14 cellular contexts compared by ENCODE assay signal in genomic region chr4:168812806-168813205, GRCh38.
DNase-seq lines count a peak whose midpoint lies in the region; ATAC-seq and TF ChIP-seq lines count a peak whose summit lies in the region.
"Had no signal": no experiment of that assay in that cellular context is flagged by ENCODE, and none has a peak within 500 bp of the region (broad histone marks: within the 10 kb centered on the region; RNA-seq: fewer than 3 reads in every experiment).

No MANE protein-coding gene starts in this region.

- DNase-seq in EL (peak; percentile 41), mesenchymal stem cell (no peak), CD14-positive monocyte (ENCODE audit: low spot score) (no peak), OCI-M1 (lab: John Stamatoyannopoulos, UW) (no peak), SW480 (ENCODE audit: low spot score) (no peak)
- DNase-seq: activated CD4-positive, alpha-beta memory T cell treated with anti-CD3 and anti-CD28 coated beads, Interleukin-2, amount 10 ng/mL, durations not matched to agents 7 days and 5 days; Calu3; NCI-H2107 had no signal

- H3K23ac ChIP-seq in mesenchymal stem cell (ENCODE audit: low read length in 2 of 2), result no peak overlapping the region

- no peak overlapping the region for H2BK120ac ChIP-seq in mesenchymal stem cell (ENCODE audit: low read depth, low read length)

- no peak overlapping the region for H3K4me3 Mint-ChIP-seq in brain
- H3K4me3 Mint-ChIP-seq in CD14-positive monocyte, result no peak overlapping the region
- H3K4me3 Mint-ChIP-seq: activated CD4-positive, alpha-beta memory T cell treated with anti-CD3 and anti-CD28 coated beads, Interleukin-2, amount 10 ng/mL, durations not matched to agents 7 days and 5 days; stimulated activated memory B cell treated with anti-CD40 and anti-IgM and Interleukin-4, amounts not matched to agents 10 μg/mL and 1 μg/mL and 100 μg/mL, for 72 hours had no signal

- no peak overlapping the region for H4K91ac ChIP-seq in mesenchymal stem cell (ENCODE audit: low read length)

- H3K27ac ChIP-seq in mesenchymal stem cell (ENCODE audit: low read length, poor library complexity, severe bottlenecking), result peak overlapping the region; percentile 79

- intact Hi-C loops in CD14-positive monocyte (cut with micrococcal nuclease), result no loop called here

- peaks cover 51% of the 10 kb centered on the region for H3K4me1 Mint-ChIP-seq in brain
- H3K4me1 Mint-ChIP-seq in CD14-positive monocyte, result peaks cover 15% of the 10 kb centered on the region
- H3K4me1 Mint-ChIP-seq: stimulated activated memory B cell treated with anti-CD40 and anti-IgM and Interleukin-4, amounts not matched to agents 10 μg/mL and 1 μg/mL and 100 μg/mL, for 72 hours had no signal

- H3K36me3 Mint-ChIP-seq in brain (no peaks in the 10 kb centered on the region), CD14-positive monocyte (no peaks in the 10 kb centered on the region)
- H3K36me3 Mint-ChIP-seq: stimulated activated memory B cell treated with anti-CD40 and anti-IgM and Interleukin-4, amounts not matched to agents 10 μg/mL and 1 μg/mL and 100 μg/mL, for 72 hours had no signal

- H3K36me3 ChIP-seq in mesenchymal stem cell (ENCODE audit: control insufficient read depth in 1 of 2, insufficient read depth in 2 of 2, low read depth in 1 of 2, low read length in 2 of 2), result no peaks in the 10 kb centered on the region
- H3K36me3 ChIP-seq in skeletal muscle satellite cell (ENCODE audit: insufficient read depth, low read length), result peaks cover 7% of the 10 kb centered on the region

- H2BK5ac ChIP-seq in mesenchymal stem cell (ENCODE audit: low read depth, low read length, poor library complexity, severe bottlenecking), result no peak overlapping the region

- 37% methylated on average over 3 of the region's 6 CpGs for WGBS in mesenchymal stem cell

- no peak overlapping the region for H3K4ac ChIP-seq in mesenchymal stem cell (ENCODE audit: low read depth in 1 of 2, low read length in 2 of 2)

- H3K9me3 Mint-ChIP-seq in brain (no peaks in the 10 kb centered on the region), CD14-positive monocyte (peaks cover 0 to 1% (median 0%) of the 10 kb centered on the region in 7 donors)
- H3K9me3 Mint-ChIP-seq: activated CD4-positive, alpha-beta memory T cell treated with anti-CD3 and anti-CD28 coated beads, Interleukin-2, amount 10 ng/mL, durations not matched to agents 7 days and 5 days; activated T-helper 2 cell treated with anti-CD3 and anti-CD28 coated beads, Interferon-gamma antibody, Interleukin-2, Interleukin-4, amounts not matched to agents 10 μg/mL and 5 μg/mL and 100 μg/mL, durations not matched to agents 14 hours and 24 hours and 36 hours; stimulated activated memory B cell treated with anti-CD40 and anti-IgM and Interleukin-4, amounts not matched to agents 10 μg/mL and 1 μg/mL and 100 μg/mL, for 72 hours had no signal

- H3K27ac Mint-ChIP-seq in brain, result peak overlapping the region in 4 of 5 experiments; percentile 32 to 77 (median 46)
- H3K27ac Mint-ChIP-seq in CD14-positive monocyte, result no peak overlapping the region
- H3K27ac Mint-ChIP-seq: activated CD4-positive, alpha-beta memory T cell treated with anti-CD3 and anti-CD28 coated beads, Interleukin-2, amount 10 ng/mL, durations not matched to agents 7 days and 5 days; activated T-helper 2 cell treated with anti-CD3 and anti-CD28 coated beads, Interferon-gamma antibody, Interleukin-2, Interleukin-4, amounts not matched to agents 10 μg/mL and 5 μg/mL and 100 μg/mL, durations not matched to agents 14 hours and 24 hours and 36 hours; stimulated activated memory B cell treated with anti-CD40 and anti-IgM and Interleukin-4, amounts not matched to agents 10 μg/mL and 1 μg/mL and 100 μg/mL, for 72 hours had no signal

- H3K27me3 ChIP-seq in mesenchymal stem cell (ENCODE audit: control insufficient read depth in 1 of 2, insufficient read depth in 1 of 2, low read length in 2 of 2) (no peaks in the 10 kb centered on the region), skeletal muscle satellite cell (ENCODE audit: control insufficient read depth, insufficient read depth, low read length) (no peaks in the 10 kb centered on the region)

- no peak overlapping the region for H3K18ac ChIP-seq in mesenchymal stem cell (ENCODE audit: low read depth in 1 of 2, low read length in 2 of 2)

- H3K4me2 ChIP-seq in mesenchymal stem cell (ENCODE audit: low read length, poor library complexity, severe bottlenecking) (no peak overlapping the region), skeletal muscle satellite cell (ENCODE audit: low read length) (peak overlapping the region; percentile 48)

- H3K9ac ChIP-seq in mesenchymal stem cell (ENCODE audit: low read length), result no peak overlapping the region
- peak overlapping the region; percentile 55 for H3K9ac ChIP-seq in skeletal muscle satellite cell (ENCODE audit: low read depth, low read length)

- H3K14ac ChIP-seq in mesenchymal stem cell (ENCODE audit: low read length in 2 of 2), result no peak overlapping the region

- peaks cover 4% of the 10 kb centered on the region for H3K4me1 ChIP-seq in mesenchymal stem cell (ENCODE audit: control insufficient read depth, insufficient read depth, low read depth, low read length)
- H3K4me1 ChIP-seq in skeletal muscle satellite cell (ENCODE audit: control insufficient read depth, insufficient read depth, low read length), result peaks cover 53% of the 10 kb centered on the region

- no peak overlapping the region for H3K4me3 ChIP-seq in mesenchymal stem cell (ENCODE audit: insufficient read depth in 1 of 2, low read depth in 1 of 2, low read length in 2 of 2)
- H3K4me3 ChIP-seq in skeletal muscle satellite cell (ENCODE audit: low read length), result no peak overlapping the region

- H2BK15ac ChIP-seq in mesenchymal stem cell (ENCODE audit: low read depth, poor library complexity, severe bottlenecking), result no peak overlapping the region

- peaks cover 3% of the 10 kb centered on the region for H3K27me3 Mint-ChIP-seq in brain
- H3K27me3 Mint-ChIP-seq in CD14-positive monocyte (ENCODE audit: low read depth in 3 of 3), result peaks cover 0 to 6% (median 3%) of the 10 kb centered on the region in 3 donors

- no peak overlapping the region for H2AFZ ChIP-seq in mesenchymal stem cell (ENCODE audit: low read depth, low read length)

- TF ChIP-seq CTCF in brain (conservative IDR thresholded peaks at IDR 0.05), result no peak
- no peak for TF ChIP-seq CTCF in CD14-positive monocyte (IDR thresholded peaks at IDR 0.05)

- no peaks in the 10 kb centered on the region for H3K79me1 ChIP-seq in mesenchymal stem cell (replicated peaks; ENCODE audit: low read length, poor library complexity, severe bottlenecking)

- no peak for ATAC-seq in HG02798 (IDR thresholded peaks at IDR 0.05; ENCODE audit: poor library complexity, unreplicated experiment)
- ATAC-seq: sciatic nerve; stimulated activated memory B cell treated with anti-CD40 and anti-IgM and Interleukin-4, amounts not matched to agents 10 μg/mL and 1 μg/mL and 100 μg/mL, for 72 hours had no signal

- H2BK12ac ChIP-seq in mesenchymal stem cell (ENCODE audit: low read length in 2 of 2), result no peak overlapping the region

- no peaks in the 10 kb centered on the region for H3K9me3 ChIP-seq in mesenchymal stem cell (ENCODE audit: control insufficient read depth, low read length)
- H3K9me3 ChIP-seq in skeletal muscle satellite cell (replicated peaks; ENCODE audit: low read length), result no peaks in the 10 kb centered on the region

- no peak overlapping the region for H4K8ac ChIP-seq in mesenchymal stem cell (ENCODE audit: low read length)

- H2AK5ac ChIP-seq in mesenchymal stem cell (ENCODE audit: low read length, severe bottlenecking), result no peak overlapping the region

Comparison
In these comparisons a context has a peak if more than half of its experiments do, and no peak if none do; other contexts are left out.
1. H3K27ac Mint-ChIP-seq: peak in brain (4 of 5); none in CD14-positive monocyte (0 of 7).